In genomic region chr12:46266869-46267617, GRCh38 we compare ENCODE assay signal across 8 cellular contexts. TPM values are rescaled to one million over a fixed set of nuclear protein-coding genes. Genes with fewer than 3 reads are reported as not detected.
DNase-seq lines count a peak whose midpoint lies in the region; ATAC-seq and TF ChIP-seq lines count a peak whose summit lies in the region.

No MANE protein-coding gene starts in this region.

- no peaks in the 10 kb centered on the region for H3K9me2 ChIP-seq in HCT116 (ENCODE audit: insufficient read depth)

- H3K36me3 ChIP-seq in HCT116 (ENCODE audit: control insufficient read depth in 1 of 2, insufficient read depth in 2 of 2, low read length in 2 of 2) (no peaks in the 10 kb centered on the region; a peak in 1 of 4 replicates), heart left ventricle (no peaks in the 10 kb centered on the region)

- no peaks in the 10 kb centered on the region for H3K27me3 Mint-ChIP-seq in type B pancreatic cell

- no peak overlapping the region for H2AFZ ChIP-seq in HCT116 (ENCODE audit: low read depth, low read length, poor library complexity, severe bottlenecking)

- no peak overlapping the region for H3K27ac Mint-ChIP-seq in activated naive CD4-positive, alpha-beta T cell treated with anti-CD3 and anti-CD28 coated beads, Interleukin-2, amount 50 U/mL, for 72 hours
- H3K27ac Mint-ChIP-seq in type B pancreatic cell = no peak overlapping the region

- no peak overlapping the region for H3K4me3 Mint-ChIP-seq in type B pancreatic cell

- no peak for DNase-seq in AG09309 (ENCODE audit: low read depth)
- DNase-seq in HCT116 (ENCODE audit: low read depth, low spot score) = no peak
- DNase-seq in RWPE1 (ENCODE audit: low spot score) = peak; percentile 22
- peak; percentile 56 to 64 for DNase-seq in activated naive CD4-positive, alpha-beta T cell treated with anti-CD3 and anti-CD28 coated beads, Interleukin-2, amount 50 U/mL, for 72 hours (ENCODE audit: low spot score in 2 of 2)
- peak; percentile 39 to 72 (median 64) for DNase-seq in heart left ventricle
- peak; percentile 42 for DNase-seq in pons (ENCODE audit: low spot score)
- peak; percentile 76 for DNase-seq in type B pancreatic cell (ENCODE audit: extremely low spot score, unreplicated experiment)

- peaks cover 14% of the 10 kb centered on the region for H3K4me1 Mint-ChIP-seq in type B pancreatic cell (ENCODE audit: unreplicated experiment)

- CTCF ChIA-PET in HCT116 (lab: Charles Lee) = interaction anchor here (0.7 kb wide), 1 partner anchor 141 kb away, joined by 3 read pairs; no protein-coding TSS in a partner anchor
- CTCF ChIA-PET in RWPE1 (lab: Yijun Ruan, JAX) = interaction anchor here (0.5 to 0.7 kb wide), 2 partner anchors 120 to 620 kb away, joined by 3 read pairs; no protein-coding TSS in a partner anchor

- peak overlapping the region; percentile 83 for H3K4me2 ChIP-seq in HCT116 (ENCODE audit: low read length)

- no peak for TF ChIP-seq RAD21 in HCT116 (IDR thresholded peaks at IDR 0.05; ENCODE audit: low read depth)

- TF ChIP-seq POLR2A in HCT116 (IDR thresholded peaks at IDR 0.05; ENCODE audit: borderline replicate concordance, extremely low read depth, insufficient read depth, insufficient read length) = no peak
- no peak for TF ChIP-seq POLR2A in heart left ventricle (IDR thresholded peaks at IDR 0.05)

- ATAC-seq in HCT116 (peak; percentile 8; the same call in 1 of the 2 replicates), heart left ventricle (peak; percentile 30 to 57 (median 48)), HG02981 (IDR thresholded peaks at IDR 0.05; ENCODE audit: unreplicated experiment) (no peak)
- ATAC-seq in activated naive CD4-positive, alpha-beta T cell treated with anti-CD3 and anti-CD28 coated beads, Interleukin-2, amount 50 U/mL, for 72 hours = peak in 1 of 2 donors; percentile 10

- intact Hi-C loops in HCT116 (cut with micrococcal nuclease) = loop anchor here (5.0 to 10.0 kb wide), 3 partner anchors 90 to 410 kb away; no protein-coding TSS in a partner anchor
- intact Hi-C loops in heart left ventricle (cut with DNase I) = loop anchor here in 6 of 10 donors (5.0 to 10.0 kb wide), 5 partner anchors 52 to 112 kb away; partner anchors contain the start of gene SLC38A2 (in 1 of the 6)

- TF ChIP-seq CTCF in AG09309 (IDR thresholded peaks at IDR 0.05; ENCODE audit: control insufficient read depth, insufficient read depth, low read depth, low read length, missing control alignments) (no peak), HCT116 (IDR thresholded peaks at IDR 0.05 in 2 of 3, conservative IDR thresholded peaks at IDR 0.05 in 1 of 3; ENCODE audit: borderline replicate concordance in 1 of 3, insufficient read depth in 1 of 3, low read depth in 2 of 3, low read length in 2 of 3) (no peak), RWPE1 (conservative IDR thresholded peaks at IDR 0.05; ENCODE audit: low read depth) (no peak), heart left ventricle (IDR thresholded peaks at IDR 0.05) (no peak), type B pancreatic cell (conservative IDR thresholded peaks at IDR 0.05) (no peak)

- H4K20me1 ChIP-seq in HCT116 (ENCODE audit: insufficient read depth) = peaks cover 14% of the 10 kb centered on the region; the same call in 1 of the 2 replicates

- RAD21 ChIA-PET in HCT116 (lab: Charles Lee; ENCODE audit: low non-redundant PET in 1 of 2, low total read pairs in 2 of 2, uncharacterized antibody in 2 of 2, unreplicated experiment in 2 of 2) = no interaction called here

- peaks cover 68% of the 10 kb centered on the region for H3K79me2 ChIP-seq in HCT116 (ENCODE audit: insufficient read depth, low read length)

- WGBS in heart left ventricle, 4 donors = 6 to 11% (median 9%) methylated on average over 25 to 34 of the region's 34 CpGs

- POLR2A ChIA-PET in HCT116 (lab: Charles Lee) = interaction anchor here (0.9 kb wide), 1 partner anchor 9 kb away, joined by 5 read pairs; no protein-coding TSS in a partner anchor
- POLR2A ChIA-PET in RWPE1 (lab: Yijun Ruan, JAX; ENCODE audit: low non-redundant PET) = no interaction called here

- H3K27me3 ChIP-seq in HCT116 (ENCODE audit: insufficient read depth, low read length) = no peaks in the 10 kb centered on the region
- H3K27me3 ChIP-seq in heart left ventricle = peaks cover 0 to 37% (median 0%) of the 10 kb centered on the region in 9 donors

- H3K9me3 ChIP-seq in HCT116 (ENCODE audit: control insufficient read depth in 1 of 2, insufficient read depth in 1 of 2, low read depth in 1 of 2, low read length in 2 of 2) (no peaks in the 10 kb centered on the region), heart left ventricle (no peaks in the 10 kb centered on the region)

- H3K27ac ChIP-seq in HCT116 (ENCODE audit: low read depth, low read length) (peak overlapping the region; percentile 76), RWPE1 (peak overlapping the region; percentile 96), heart left ventricle (peak overlapping the region; percentile 47 to 91 (median 78))

- H3K36me3 Mint-ChIP-seq in activated naive CD4-positive, alpha-beta T cell treated with anti-CD3 and anti-CD28 coated beads, Interleukin-2, amount 50 U/mL, for 72 hours = peaks cover 4 to 10% of the 10 kb centered on the region in 2 donors
- peaks cover 3% of the 10 kb centered on the region for H3K36me3 Mint-ChIP-seq in type B pancreatic cell

- no peaks in the 10 kb centered on the region for H3K9me3 Mint-ChIP-seq in activated naive CD4-positive, alpha-beta T cell treated with anti-CD3 and anti-CD28 coated beads, Interleukin-2, amount 50 U/mL, for 72 hours
- H3K9me3 Mint-ChIP-seq in type B pancreatic cell = no peaks in the 10 kb centered on the region

- BruUV-seq in HCT116 (replicated peaks; lab: Mats Ljungman, UMichigan) = no TSS peak

- H3K4me3 ChIP-seq in AG09309 (ENCODE audit: control insufficient read depth, low read depth, low read length) (peak overlapping the region; percentile 81), HCT116 (replicated peaks in 1 of 2; ENCODE audit: low read depth in 1 of 2, low read length in 2 of 2) (peak overlapping the region; percentile 69 to 95), heart left ventricle (peak overlapping the region; percentile 44 to 75 (median 64))

- peaks cover 38 to 65% of the 10 kb centered on the region in 2 experiments for H3K4me1 ChIP-seq in HCT116 (ENCODE audit: control insufficient read depth in 1 of 2, insufficient read depth in 2 of 2, low read length in 2 of 2)
- peaks cover 0 to 73% (median 24%) of the 10 kb centered on the region in 12 donors for H3K4me1 ChIP-seq in heart left ventricle

- H3K9ac ChIP-seq in HCT116 (ENCODE audit: low read length) = peak overlapping the region; percentile 98

TF ChIP-seq in HCT116, 20 proteins besides CTCF, POLR2A, EP300 and RAD21:
- TF ChIP-seq MAX (IDR thresholded peaks at IDR 0.05) (peak; percentile 74), TCF7L2 (IDR thresholded peaks at IDR 0.05; ENCODE audit: borderline replicate concordance, extremely low read depth, insufficient read depth, insufficient read length) (no peak), REST (IDR thresholded peaks at IDR 0.05; ENCODE audit: low read depth) (no peak), EZH2phosphoT487 (IDR thresholded peaks at IDR 0.05; ENCODE audit: borderline replicate concordance) (no peak), YY1 (IDR thresholded peaks at IDR 0.05; ENCODE audit: extremely low read depth, insufficient replicate concordance, low read depth, low read length) (no peak), FOSL1 (IDR thresholded peaks at IDR 0.05; ENCODE audit: low read depth) (no peak), ZFX (IDR thresholded peaks at IDR 0.05) (no peak)

RNA-seq across cellular contexts. Expression of gene SLC38A1, which starts 1.8 kb away (rescaled TPM):
- total RNA-seq in HCT116 (2021; ENCODE audit: unreplicated experiment) (155 TPM), heart left ventricle (100 to 1,000 TPM in 8 of 9 donors, 10 to 100 TPM in 1; 98.4 to 248 (median 157) TPM), type B pancreatic cell (ENCODE audit: low replicate concordance) (99.8 and 174 TPM in 2 replicates)
- 52.7 and 57.0 TPM in 2 replicates for polyA plus RNA-seq in HCT116 (2012)
- 100 to 1,000 TPM; 146 to 177 TPM for total RNA-seq in activated naive CD4-positive, alpha-beta T cell treated with anti-CD3 and anti-CD28 coated beads, Interleukin-2, amount 50 U/mL, for 72 hours
- 100 to 1,000 TPM in 1 of 2 donors, 10 to 100 TPM in 1; 41.5 to 250 TPM for polyA plus RNA-seq in heart left ventricle

Comparison
In these comparisons a context has a peak if more than half of its experiments do, and no peak if none do; other contexts are left out.
1. DNase-seq: peak in RWPE1 (single experiment), activated naive CD4-positive, alpha-beta T cell treated with anti-CD3 and anti-CD28 coated beads, Interleukin-2, amount 50 U/mL, for 72 hours (2 of 2), heart left ventricle (5 of 5), pons (single experiment) and type B pancreatic cell (single experiment); none in AG09309 (single experiment) and HCT116 (single experiment).
2. Peak in every context shown above with its lines, with median percentiles within 50 percentile points of each other: H3K4me3 ChIP-seq and H3K27ac ChIP-seq.